Comparison of ENCODE assay signal across 1 cellular context in the genomic region with DNA sequence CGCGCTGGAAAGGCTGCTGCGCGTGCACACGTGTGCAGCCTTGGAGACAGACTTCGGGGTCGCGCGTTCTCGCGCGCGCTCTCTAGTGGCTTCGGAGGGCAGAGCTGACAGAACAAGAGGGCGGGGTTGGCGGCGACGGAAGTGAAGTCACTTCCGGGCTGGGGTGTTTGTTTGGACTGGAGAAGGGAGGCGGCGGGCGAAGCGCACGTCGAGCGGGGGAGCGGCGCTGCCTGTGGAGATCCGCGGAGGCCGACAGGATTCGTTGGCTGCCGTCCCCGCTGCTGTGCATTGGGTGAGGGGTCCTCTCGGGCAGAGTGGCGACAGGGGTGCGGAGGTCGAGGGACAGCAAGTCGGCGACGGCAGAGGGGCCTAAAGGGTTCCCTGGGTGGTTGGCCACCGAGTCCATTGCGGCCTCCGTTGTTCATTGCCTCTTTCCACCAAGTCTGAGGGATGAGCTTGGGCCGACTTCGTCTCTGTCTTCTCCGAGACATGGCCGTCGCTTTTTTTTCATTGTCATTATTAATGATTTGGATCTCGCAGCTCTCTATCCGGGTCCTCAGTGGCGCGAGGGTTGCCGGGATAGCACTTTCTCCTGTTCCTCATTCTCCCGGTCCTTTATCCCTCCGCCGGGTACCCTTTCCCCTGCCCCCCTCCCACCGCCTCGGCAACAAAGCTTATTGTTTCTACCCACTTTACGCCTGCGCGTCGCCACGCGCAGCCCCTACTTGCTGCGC.
TF ChIP-seq lines count a peak whose summit lies in the region.

A gene with protein sequence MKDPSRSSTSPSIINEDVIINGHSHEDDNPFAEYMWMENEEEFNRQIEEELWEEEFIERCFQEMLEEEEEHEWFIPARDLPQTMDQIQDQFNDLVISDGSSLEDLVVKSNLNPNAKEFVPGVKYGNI (plus strand): TSS at position 166 of the 734 bp plus-strand sequence. CDS start 21,931 bp downstream, outside the sequence.

TF ChIP-seq in HepG2, 621 proteins besides CTCF, POLR2A, EP300 and RAD21 (continued from another document and continues in another):
- TF ChIP-seq, protein P1, sequence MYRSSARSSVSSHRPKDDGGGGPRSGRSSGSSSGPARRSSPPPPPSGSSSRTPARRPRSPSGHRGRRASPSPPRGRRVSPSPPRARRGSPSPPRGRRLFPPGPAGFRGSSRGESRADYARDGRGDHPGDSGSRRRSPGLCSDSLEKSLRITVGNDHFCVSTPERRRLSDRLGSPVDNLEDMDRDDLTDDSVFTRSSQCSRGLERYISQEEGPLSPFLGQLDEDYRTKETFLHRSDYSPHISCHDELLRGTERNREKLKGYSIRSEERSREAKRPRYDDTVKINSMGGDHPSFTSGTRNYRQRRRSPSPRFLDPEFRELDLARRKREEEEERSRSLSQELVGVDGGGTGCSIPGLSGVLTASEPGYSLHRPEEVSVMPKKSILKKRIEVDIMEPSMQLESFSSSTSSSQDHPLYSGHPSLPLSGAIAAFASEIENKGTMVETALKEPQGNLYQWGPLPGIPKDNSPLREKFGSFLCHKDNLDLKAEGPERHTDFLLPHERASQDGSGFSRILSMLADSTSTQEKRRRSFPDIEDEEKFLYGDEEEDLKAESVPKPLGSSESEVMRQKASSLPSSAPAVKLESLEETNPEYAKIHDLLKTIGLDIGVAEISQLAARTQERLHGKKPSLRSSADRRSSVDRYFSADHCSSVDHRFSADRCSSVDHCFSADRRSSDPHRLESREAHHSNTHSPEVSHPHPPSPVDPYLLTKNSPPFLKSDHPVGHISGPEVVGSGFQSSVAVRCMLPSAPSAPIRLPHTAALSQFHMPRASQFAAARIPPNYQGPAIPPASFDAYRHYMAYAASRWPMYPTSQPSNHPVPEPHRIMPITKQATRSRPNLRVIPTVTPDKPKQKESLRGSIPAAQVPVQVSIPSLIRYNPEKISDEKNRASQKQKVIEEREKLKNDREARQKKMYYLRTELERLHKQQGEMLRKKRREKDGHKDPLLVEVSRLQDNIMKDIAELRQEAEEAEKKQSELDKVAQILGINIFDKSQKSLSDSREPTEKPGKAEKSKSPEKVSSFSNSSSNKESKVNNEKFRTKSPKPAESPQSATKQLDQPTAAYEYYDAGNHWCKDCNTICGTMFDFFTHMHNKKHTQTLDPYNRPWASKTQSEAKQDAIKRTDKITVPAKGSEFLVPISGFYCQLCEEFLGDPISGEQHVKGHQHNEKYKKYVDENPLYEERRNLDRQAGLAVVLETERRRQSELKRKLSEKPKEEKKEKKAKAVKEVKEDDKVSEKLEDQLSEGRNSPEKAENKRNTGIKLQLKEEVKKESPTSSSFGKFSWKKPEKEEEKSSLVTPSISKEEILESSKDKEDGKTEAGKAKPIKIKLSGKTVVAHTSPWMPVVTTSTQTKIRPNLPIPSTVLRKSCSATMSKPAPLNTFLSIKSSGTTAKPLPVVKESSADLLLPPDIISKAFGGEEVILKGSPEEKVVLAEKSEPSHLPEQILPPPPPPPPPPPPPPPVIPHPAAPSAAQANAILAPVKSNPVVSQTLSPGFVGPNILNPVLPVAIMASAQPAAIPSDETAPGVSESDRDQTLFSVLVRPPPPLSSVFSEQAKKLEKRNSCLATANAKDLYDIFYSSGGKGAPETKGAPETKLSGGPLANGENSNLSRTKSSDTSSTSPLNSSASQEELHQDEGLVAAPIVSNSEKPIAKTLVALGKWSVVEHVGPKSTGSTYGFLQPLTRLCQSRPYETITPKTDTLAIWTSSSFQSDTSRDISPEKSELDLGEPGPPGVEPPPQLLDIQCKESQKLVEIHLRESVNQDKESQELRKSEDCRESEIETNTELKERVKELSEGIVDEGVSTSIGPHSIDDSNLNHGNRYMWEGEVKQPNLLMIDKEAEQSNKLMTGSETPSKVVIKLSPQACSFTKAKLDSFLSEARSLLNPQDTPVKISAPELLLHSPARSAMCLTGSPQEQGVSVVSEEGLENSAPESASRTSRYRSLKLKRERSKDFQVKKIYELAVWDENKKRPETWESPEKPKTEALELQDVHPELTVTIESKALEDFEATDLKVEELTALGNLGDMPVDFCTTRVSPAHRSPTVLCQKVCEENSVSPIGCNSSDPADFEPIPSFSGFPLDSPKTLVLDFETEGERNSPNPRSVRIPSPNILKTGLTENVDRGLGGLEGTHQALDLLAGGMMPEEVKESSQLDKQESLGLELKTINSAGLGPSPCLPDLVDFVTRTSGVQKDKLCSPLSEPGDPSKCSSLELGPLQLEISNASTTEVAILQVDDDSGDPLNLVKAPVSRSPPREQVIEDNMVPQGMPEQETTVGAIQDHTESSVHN (CRISPR knock-in tag; IDR thresholded peaks at IDR 0.05), result no peak; the same call in 1 of the 2 replicates
- TF ChIP-seq ZNF598 (CRISPR knock-in tag; IDR thresholded peaks at IDR 0.05; ENCODE audit: borderline replicate concordance), result peak; percentile 90
- peak; percentile 58; the same call in 1 of the 2 replicates for TF ChIP-seq KMT2A (CRISPR knock-in tag; IDR thresholded peaks at IDR 0.05)
- TF ChIP-seq, protein P2, sequence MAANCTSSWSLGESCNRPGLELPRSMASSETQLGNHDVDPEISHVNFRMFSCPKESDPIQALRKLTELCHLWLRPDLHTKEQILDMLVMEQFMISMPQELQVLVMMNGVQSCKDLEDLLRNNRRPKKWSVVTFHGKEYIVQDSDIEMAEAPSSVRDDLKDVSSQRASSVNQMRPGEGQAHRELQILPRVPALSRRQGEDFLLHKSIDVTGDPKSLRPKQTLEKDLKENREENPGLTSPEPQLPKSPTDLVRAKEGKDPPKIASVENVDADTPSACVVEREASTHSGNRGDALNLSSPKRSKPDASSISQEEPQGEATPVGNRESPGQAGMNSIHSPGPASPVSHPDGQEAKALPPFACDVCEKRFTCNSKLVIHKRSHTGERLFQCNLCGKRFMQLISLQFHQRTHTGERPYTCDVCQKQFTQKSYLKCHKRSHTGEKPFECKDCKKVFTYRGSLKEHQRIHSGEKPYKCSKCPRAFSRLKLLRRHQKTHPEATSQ (CRISPR knock-in tag; IDR thresholded peaks at IDR 0.05; ENCODE audit: borderline replicate concordance), result 0 out of 2 replicates have a peak, but pooled peaks have one; percentile 79
- TF ChIP-seq CENPX (CRISPR knock-in tag; IDR thresholded peaks at IDR 0.05), result no peak
- TF ChIP-seq HES4 (CRISPR knock-in tag; IDR thresholded peaks at IDR 0.05; ENCODE audit: borderline replicate concordance), result peak; percentile 42; the same call in 1 of the 2 replicates
- peak; percentile 91 for TF ChIP-seq ELF1 (CRISPR knock-in tag; IDR thresholded peaks at IDR 0.05)
- TF ChIP-seq, protein P3, sequence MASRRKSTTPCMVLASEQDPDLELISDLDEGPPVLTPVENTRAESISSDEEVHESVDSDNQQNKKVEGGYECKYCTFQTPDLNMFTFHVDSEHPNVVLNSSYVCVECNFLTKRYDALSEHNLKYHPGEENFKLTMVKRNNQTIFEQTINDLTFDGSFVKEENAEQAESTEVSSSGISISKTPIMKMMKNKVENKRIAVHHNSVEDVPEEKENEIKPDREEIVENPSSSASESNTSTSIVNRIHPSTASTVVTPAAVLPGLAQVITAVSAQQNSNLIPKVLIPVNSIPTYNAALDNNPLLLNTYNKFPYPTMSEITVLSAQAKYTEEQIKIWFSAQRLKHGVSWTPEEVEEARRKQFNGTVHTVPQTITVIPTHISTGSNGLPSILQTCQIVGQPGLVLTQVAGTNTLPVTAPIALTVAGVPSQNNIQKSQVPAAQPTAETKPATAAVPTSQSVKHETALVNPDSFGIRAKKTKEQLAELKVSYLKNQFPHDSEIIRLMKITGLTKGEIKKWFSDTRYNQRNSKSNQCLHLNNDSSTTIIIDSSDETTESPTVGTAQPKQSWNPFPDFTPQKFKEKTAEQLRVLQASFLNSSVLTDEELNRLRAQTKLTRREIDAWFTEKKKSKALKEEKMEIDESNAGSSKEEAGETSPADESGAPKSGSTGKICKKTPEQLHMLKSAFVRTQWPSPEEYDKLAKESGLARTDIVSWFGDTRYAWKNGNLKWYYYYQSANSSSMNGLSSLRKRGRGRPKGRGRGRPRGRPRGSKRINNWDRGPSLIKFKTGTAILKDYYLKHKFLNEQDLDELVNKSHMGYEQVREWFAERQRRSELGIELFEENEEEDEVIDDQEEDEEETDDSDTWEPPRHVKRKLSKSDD (CRISPR knock-in tag; IDR thresholded peaks at IDR 0.05; ENCODE audit: low read depth), result no peak
- peak; percentile 94 for TF ChIP-seq RARG (CRISPR knock-in tag; IDR thresholded peaks at IDR 0.05; ENCODE audit: low read depth)
- TF ChIP-seq, protein P4, sequence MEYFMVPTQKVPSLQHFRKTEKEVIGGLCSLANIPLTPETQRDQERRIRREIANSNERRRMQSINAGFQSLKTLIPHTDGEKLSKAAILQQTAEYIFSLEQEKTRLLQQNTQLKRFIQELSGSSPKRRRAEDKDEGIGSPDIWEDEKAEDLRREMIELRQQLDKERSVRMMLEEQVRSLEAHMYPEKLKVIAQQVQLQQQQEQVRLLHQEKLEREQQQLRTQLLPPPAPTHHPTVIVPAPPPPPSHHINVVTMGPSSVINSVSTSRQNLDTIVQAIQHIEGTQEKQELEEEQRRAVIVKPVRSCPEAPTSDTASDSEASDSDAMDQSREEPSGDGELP (IDR thresholded peaks at IDR 0.05; ENCODE audit: borderline replicate concordance, low read depth), result no peak
- TF ChIP-seq SOX13 (IDR thresholded peaks at IDR 0.05), result peak; percentile 71; the same call in 1 of the 2 replicates
- peak in 1 of 2 experiments; percentile 90; a peak in 2 of 4 replicates for TF ChIP-seq SOX13 (CRISPR knock-in tag; conservative IDR thresholded peaks at IDR 0.05 in 1 of 2, IDR thresholded peaks at IDR 0.05 in 1 of 2)
- TF ChIP-seq TAF1 (CRISPR knock-in tag; IDR thresholded peaks at IDR 0.05), result peak; percentile 94
- TF ChIP-seq, protein P5, sequence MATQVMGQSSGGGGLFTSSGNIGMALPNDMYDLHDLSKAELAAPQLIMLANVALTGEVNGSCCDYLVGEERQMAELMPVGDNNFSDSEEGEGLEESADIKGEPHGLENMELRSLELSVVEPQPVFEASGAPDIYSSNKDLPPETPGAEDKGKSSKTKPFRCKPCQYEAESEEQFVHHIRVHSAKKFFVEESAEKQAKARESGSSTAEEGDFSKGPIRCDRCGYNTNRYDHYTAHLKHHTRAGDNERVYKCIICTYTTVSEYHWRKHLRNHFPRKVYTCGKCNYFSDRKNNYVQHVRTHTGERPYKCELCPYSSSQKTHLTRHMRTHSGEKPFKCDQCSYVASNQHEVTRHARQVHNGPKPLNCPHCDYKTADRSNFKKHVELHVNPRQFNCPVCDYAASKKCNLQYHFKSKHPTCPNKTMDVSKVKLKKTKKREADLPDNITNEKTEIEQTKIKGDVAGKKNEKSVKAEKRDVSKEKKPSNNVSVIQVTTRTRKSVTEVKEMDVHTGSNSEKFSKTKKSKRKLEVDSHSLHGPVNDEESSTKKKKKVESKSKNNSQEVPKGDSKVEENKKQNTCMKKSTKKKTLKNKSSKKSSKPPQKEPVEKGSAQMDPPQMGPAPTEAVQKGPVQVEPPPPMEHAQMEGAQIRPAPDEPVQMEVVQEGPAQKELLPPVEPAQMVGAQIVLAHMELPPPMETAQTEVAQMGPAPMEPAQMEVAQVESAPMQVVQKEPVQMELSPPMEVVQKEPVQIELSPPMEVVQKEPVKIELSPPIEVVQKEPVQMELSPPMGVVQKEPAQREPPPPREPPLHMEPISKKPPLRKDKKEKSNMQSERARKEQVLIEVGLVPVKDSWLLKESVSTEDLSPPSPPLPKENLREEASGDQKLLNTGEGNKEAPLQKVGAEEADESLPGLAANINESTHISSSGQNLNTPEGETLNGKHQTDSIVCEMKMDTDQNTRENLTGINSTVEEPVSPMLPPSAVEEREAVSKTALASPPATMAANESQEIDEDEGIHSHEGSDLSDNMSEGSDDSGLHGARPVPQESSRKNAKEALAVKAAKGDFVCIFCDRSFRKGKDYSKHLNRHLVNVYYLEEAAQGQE (IDR thresholded peaks at IDR 0.05; ENCODE audit: borderline replicate concordance in 1 of 2, low read depth in 1 of 2, low read length in 2 of 2), result no peak; a peak in 1 of 4 replicates
- TF ChIP-seq, protein P6, sequence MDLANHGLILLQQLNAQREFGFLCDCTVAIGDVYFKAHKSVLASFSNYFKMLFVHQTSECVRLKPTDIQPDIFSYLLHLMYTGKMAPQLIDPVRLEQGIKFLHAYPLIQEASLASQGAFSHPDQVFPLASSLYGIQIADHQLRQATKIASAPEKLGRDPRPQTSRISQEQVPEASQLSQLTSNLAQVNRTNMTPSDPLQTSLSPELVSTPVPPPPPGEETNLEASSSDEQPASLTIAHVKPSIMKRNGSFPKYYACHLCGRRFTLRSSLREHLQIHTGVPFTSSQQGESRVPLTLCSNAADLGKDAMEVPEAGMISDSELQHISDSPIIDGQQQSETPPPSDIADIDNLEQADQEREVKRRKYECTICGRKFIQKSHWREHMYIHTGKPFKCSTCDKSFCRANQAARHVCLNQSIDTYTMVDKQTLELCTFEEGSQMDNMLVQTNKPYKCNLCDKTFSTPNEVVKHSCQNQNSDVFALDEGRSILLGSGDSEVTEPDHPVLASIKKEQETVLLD (CRISPR knock-in tag; IDR thresholded peaks at IDR 0.05; ENCODE audit: low read depth), result no peak
- no peak for TF ChIP-seq ZNF781 (CRISPR knock-in tag; IDR thresholded peaks at IDR 0.05; ENCODE audit: borderline replicate concordance, not compliant biosample characterization)
- TF ChIP-seq REPIN1 (CRISPR knock-in tag; IDR thresholded peaks at IDR 0.05; ENCODE audit: borderline replicate concordance, low read depth), result peak; percentile 73
- TF ChIP-seq HMGA1 (CRISPR knock-in tag; conservative IDR thresholded peaks at IDR 0.05), result no peak
- TF ChIP-seq SMAD3 (CRISPR knock-in tag; IDR thresholded peaks at IDR 0.05), result no peak
- no peak for TF ChIP-seq TCF7L2 (IDR thresholded peaks at IDR 0.05; ENCODE audit: low read depth, low read length)
- TF ChIP-seq ZNF629 (CRISPR knock-in tag; conservative IDR thresholded peaks at IDR 0.05), result no peak; the same call in 1 of the 2 replicates
- TF ChIP-seq MATR3 (CRISPR knock-in tag; IDR thresholded peaks at IDR 0.05), result no peak
- no peak; the same call in 1 of the 2 replicates for TF ChIP-seq ZKSCAN8 (CRISPR knock-in tag; IDR thresholded peaks at IDR 0.05; ENCODE audit: borderline replicate concordance)
- no peak for TF ChIP-seq TCF7 (IDR thresholded peaks at IDR 0.05; ENCODE audit: low read depth)
- 0 out of 2 replicates have a peak, but pooled peaks have one; percentile 48 for TF ChIP-seq HOXA5 (CRISPR knock-in tag; IDR thresholded peaks at IDR 0.05)
- TF ChIP-seq ZNF703 (CRISPR knock-in tag; IDR thresholded peaks at IDR 0.05; ENCODE audit: borderline replicate concordance), result no peak
- TF ChIP-seq ZNF567 (CRISPR knock-in tag; IDR thresholded peaks at IDR 0.05; ENCODE audit: borderline replicate concordance), result no peak
- no peak for TF ChIP-seq SIX1 (CRISPR knock-in tag; IDR thresholded peaks at IDR 0.05; ENCODE audit: borderline replicate concordance)
- TF ChIP-seq, protein P7, sequence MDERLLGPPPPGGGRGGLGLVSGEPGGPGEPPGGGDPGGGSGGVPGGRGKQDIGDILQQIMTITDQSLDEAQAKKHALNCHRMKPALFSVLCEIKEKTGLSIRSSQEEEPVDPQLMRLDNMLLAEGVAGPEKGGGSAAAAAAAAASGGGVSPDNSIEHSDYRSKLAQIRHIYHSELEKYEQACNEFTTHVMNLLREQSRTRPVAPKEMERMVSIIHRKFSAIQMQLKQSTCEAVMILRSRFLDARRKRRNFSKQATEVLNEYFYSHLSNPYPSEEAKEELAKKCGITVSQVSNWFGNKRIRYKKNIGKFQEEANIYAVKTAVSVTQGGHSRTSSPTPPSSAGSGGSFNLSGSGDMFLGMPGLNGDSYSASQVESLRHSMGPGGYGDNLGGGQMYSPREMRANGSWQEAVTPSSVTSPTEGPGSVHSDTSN (CRISPR knock-in tag; IDR thresholded peaks at IDR 0.05), result no peak
